32 cellular contexts compared by ENCODE assay signal in genomic region chr20:38331245-38331644, GRCh38. TPM values are rescaled to one million over a fixed set of nuclear protein-coding genes. Genes with fewer than 3 reads are reported as not detected.
"Had no signal": no experiment of that assay in that cellular context is flagged by ENCODE, and none has a peak within 500 bp of the region (broad histone marks: within the 10 kb centered on the region; RNA-seq: fewer than 3 reads in every experiment).

No MANE protein-coding gene starts in this region.

- DNase-seq: naive B cell; naive thymus-derived CD8-positive, alpha-beta T cell; nephron progenitor cell; occipital lobe; ovary; posterior cingulate gyrus; psoas muscle; right cardiac atrium; spleen; stimulated activated CD4-positive, alpha-beta T cell treated with anti-CD3 and anti-CD28 coated beads, Interleukin-12 subunit alpha, Interleukin-12 subunit beta, amount 100 ng/mL, for 4 hours; stimulated activated CD4-positive, alpha-beta T cell treated with anti-CD3 and anti-CD28 coated beads, Interleukin-1b, Interleukin-23, amount 100 ng/mL, for 48 hours; stimulated activated CD4-positive, alpha-beta T cell treated with anti-CD3 and anti-CD28 coated beads, Interleukin-4, amount 100 ng/mL, for 1 hour; stimulated activated CD4-positive, alpha-beta T cell treated with anti-CD3 and anti-CD28 coated beads, Interleukin-4, amount 100 ng/mL, for 4 hours; stimulated activated CD8-positive, alpha-beta memory T cell treated with anti-CD3 and anti-CD28 coated beads, Interleukin-4, amount 100 ng/mL, for 48 hours; stimulated activated naive CD4-positive, alpha-beta T cell; stimulated activated naive CD8-positive, alpha-beta T cell treated with anti-CD3 and anti-CD28 coated beads, Interleukin-15, amount 100 ng/mL, for 72 hours; stimulated activated naive CD8-positive, alpha-beta T cell treated with anti-CD3 and anti-CD28 coated beads, Interleukin-15, Interleukin-2, amounts not matched to agents 100 U/mL and 50 U/mL, for 24 hours; substantia nigra; testis; tibial artery; trophoblast cell; upper lobe of left lung had no signal

- H3K4me3 ChIP-seq: ovary, psoas muscle, skin epidermis, smooth muscle cell, spleen, suprapubic skin, testis, tibial artery, upper lobe of left lung, vagina had no signal

- H3K27me3 ChIP-seq: ovary, testis, upper lobe of left lung, vagina had no signal

- H3K4me1 ChIP-seq: parathyroid adenoma, psoas muscle, spleen, suprapubic skin, testis, tibial artery, upper lobe of left lung, vagina had no signal

- H3K9me3 ChIP-seq: ovary, psoas muscle, spleen, suprapubic skin, testis, tibial artery, upper lobe of left lung, vagina had no signal

- H3K27ac ChIP-seq: ovary, parathyroid adenoma, psoas muscle, skin epidermis, spleen, suprapubic skin, testis, tibial artery, upper lobe of left lung, vagina had no signal

- H3K36me3 ChIP-seq: ovary, suprapubic skin, tibial artery, upper lobe of left lung, vagina had no signal

RNA-seq across cellular contexts. Expression of gene LBP, which starts 15.0 kb away (rescaled TPM):
- total RNA-seq: naive thymus-derived CD8-positive, alpha-beta T cell; natural killer cell treated with Interleukin-12 subunit alpha and Interleukin-12 subunit beta and Interleukin-15 and Interleukin-18, amount 100 ng/mL, for 72 hours; neural crest cell; progenitor cell of endocrine pancreas; smooth muscle cell; spleen had no signal

RNA-seq across cellular contexts. Expression of gene BPI, which starts 27.3 kb away (rescaled TPM):
- total RNA-seq: naive thymus-derived CD8-positive, alpha-beta T cell; natural killer cell treated with Interleukin-12 subunit alpha and Interleukin-12 subunit beta and Interleukin-15 and Interleukin-18, amount 100 ng/mL, for 72 hours; neural crest cell; occipital lobe; progenitor cell of endocrine pancreas; renal cortical epithelial cell; smooth muscle cell; suprapubic skin; ureter; vagina had no signal
